ENCODE assay signal across 1 cellular context in genomic region chr14:89921896-89922548, GRCh38.
TF ChIP-seq lines count a peak whose summit lies in the region.

No MANE protein-coding gene starts in this region.

TF ChIP-seq in neural cell, 6 proteins besides CTCF, POLR2A, EP300 and RAD21 (continued from another document):
- no peak for TF ChIP-seq REST (IDR thresholded peaks at IDR 0.05; ENCODE audit: borderline replicate concordance)
- TF ChIP-seq TAF1 (IDR thresholded peaks at IDR 0.05; ENCODE audit: low read depth), result no peak
TF ChIP-seq in neural cell: peak in this region for 1.
